ENCODE assay signal across 8 cellular contexts in the genomic region with DNA sequence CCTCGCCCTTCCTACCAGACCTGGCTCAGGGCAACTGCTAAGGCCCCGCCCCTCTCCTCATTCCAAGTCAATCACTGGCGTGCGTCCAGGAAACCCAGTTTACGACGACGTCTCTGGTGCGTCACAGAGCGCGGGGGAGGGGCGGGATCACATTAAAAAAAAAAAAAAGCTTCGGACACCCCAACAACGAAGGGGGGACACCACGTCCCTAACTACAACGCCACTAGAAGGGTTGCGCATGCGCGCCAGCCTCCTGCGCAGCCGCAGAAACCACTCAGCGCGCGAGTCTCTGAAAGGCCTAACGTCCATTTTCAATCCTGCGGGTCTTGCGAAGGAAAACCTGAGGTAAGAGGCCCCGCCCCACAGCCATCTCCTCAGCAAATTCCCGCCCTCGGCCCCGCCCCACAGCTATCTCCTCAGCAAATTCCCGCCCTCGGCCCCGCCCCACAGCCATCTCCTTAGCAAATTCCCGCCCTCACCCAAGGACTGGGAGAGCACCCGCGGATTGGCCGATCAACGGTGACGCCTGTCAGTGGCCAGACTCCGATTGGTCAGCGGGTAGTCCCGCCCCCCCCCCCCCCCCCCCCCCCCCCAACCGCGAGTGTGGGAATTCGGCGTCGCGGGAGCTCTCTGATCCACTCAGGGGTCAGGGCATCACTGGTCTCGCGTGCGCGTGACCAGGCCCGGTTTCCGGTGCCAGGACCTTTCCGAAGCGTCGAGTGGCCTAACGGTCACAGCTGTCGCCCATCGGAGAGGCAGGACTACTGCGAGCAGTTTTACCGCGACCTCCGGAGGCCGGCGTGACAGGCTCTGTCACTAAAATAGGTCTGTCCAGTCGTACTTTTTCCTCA. TPM values are rescaled to one million over a fixed set of nuclear protein-coding genes. Genes with fewer than 3 reads are reported as not detected.
A peak's percentile ranks its signal among the peaks of the same experiment; 100 is the strongest.
DNase-seq lines count a peak whose midpoint lies in the region; ATAC-seq and TF ChIP-seq lines count a peak whose summit lies in the region.

A gene with protein sequence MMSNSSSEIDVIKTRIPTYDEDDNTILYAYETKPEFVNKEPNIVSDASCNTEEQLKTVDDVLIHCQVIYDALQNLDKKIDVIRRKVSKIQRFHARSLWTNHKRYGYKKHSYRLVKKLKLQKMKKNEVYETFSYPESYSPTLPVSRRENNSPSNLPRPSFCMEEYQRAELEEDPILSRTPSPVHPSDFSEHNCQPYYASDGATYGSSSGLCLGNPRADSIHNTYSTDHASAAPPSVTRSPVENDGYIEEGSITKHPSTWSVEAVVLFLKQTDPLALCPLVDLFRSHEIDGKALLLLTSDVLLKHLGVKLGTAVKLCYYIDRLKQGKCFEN (plus strand): TSS at position 638 of the 851 bp plus-strand sequence. CDS start 6,694 bp downstream, outside the sequence.

- H3K4me3 Mint-ChIP-seq in activated CD4-positive, alpha-beta T cell treated with anti-CD3 and anti-CD28 coated beads, Interleukin-2, amount 10 ng/mL, durations not matched to agents 24 days and 14 days = peak within 1 kb of the TSS; percentile 85

- peak within 1 kb of the TSS; percentile 75 for H3K27ac ChIP-seq in colonic mucosa

- in situ Hi-C loops in GM13977 (cut with MboI; ENCODE audit: low pct_unique_long_range_greater_than_20kb, low sequenced_read_pairs, unreplicated experiment) = no loop called here

- ATAC-seq in HG03064 (IDR thresholded peaks at IDR 0.05; ENCODE audit: low read depth, unreplicated experiment) (peak; percentile 68), GM18867 (IDR thresholded peaks at IDR 0.05; ENCODE audit: unreplicated experiment) (no peak)

- H3K27ac Mint-ChIP-seq in activated CD4-positive, alpha-beta T cell treated with anti-CD3 and anti-CD28 coated beads, Interleukin-2, amount 10 ng/mL, durations not matched to agents 24 days and 14 days = peak within 1 kb of the TSS; percentile 76

- H3K36me3 Mint-ChIP-seq in activated CD4-positive, alpha-beta T cell treated with anti-CD3 and anti-CD28 coated beads, Interleukin-2, amount 10 ng/mL, durations not matched to agents 24 days and 14 days (ENCODE audit: low read depth) = no peaks in the 10 kb centered on the region

- peaks cover 28% of the 10 kb centered on the region for H3K27me3 Mint-ChIP-seq in activated CD4-positive, alpha-beta T cell treated with anti-CD3 and anti-CD28 coated beads, Interleukin-2, amount 10 ng/mL, durations not matched to agents 24 days and 14 days

- H3K9me3 ChIP-seq in colonic mucosa = no peaks in the 10 kb centered on the region

- intact Hi-C loops in activated CD4-positive, alpha-beta T cell treated with anti-CD3 and anti-CD28 coated beads, Interleukin-2, amount 10 ng/mL, durations not matched to agents 24 days and 14 days (cut with micrococcal nuclease) = loop anchor here (5.0 kb wide), 1 partner anchor 1605 kb away; a partner anchor contains a TSS
- intact Hi-C loops in colonic mucosa (cut with DNase I) = no loop called here

- peak within 1 kb of the TSS; percentile 63 to 84 for H3K9ac ChIP-seq in colonic mucosa (ENCODE audit: low read depth in 2 of 2, low read length in 2 of 2)

- no peak for TF ChIP-seq CTCF in GM13977 (IDR thresholded peaks at IDR 0.05; ENCODE audit: extremely low read depth, insufficient read depth, missing control alignments)
- no peak for TF ChIP-seq CTCF in colonic mucosa (IDR thresholded peaks at IDR 0.05)
- TF ChIP-seq CTCF in kidney epithelial cell (IDR thresholded peaks at IDR 0.05; ENCODE audit: insufficient read depth, low read length, poor library complexity, severe bottlenecking) = no peak

- no peaks in the 10 kb centered on the region for H3K27me3 ChIP-seq in colonic mucosa
- H3K27me3 ChIP-seq in kidney epithelial cell (ENCODE audit: control insufficient read depth, insufficient read depth, low read length) = no peaks in the 10 kb centered on the region

- H3K4me1 ChIP-seq in colonic mucosa = no peaks in the 10 kb centered on the region

- H3K4me3 ChIP-seq in colonic mucosa (peak within 1 kb of the TSS; percentile 22), kidney epithelial cell (ENCODE audit: low read depth, low read length) (peak within 1 kb of the TSS; percentile 67)

- H3K9me3 Mint-ChIP-seq in activated CD4-positive, alpha-beta T cell treated with anti-CD3 and anti-CD28 coated beads, Interleukin-2, amount 10 ng/mL, durations not matched to agents 24 days and 14 days = no peaks in the 10 kb centered on the region

- DNase-seq in GM13977 (ENCODE audit: low spot score) = peak; percentile 43
- peak; percentile 99 for DNase-seq in NCI-H2227 treated with DMSO at 0.1 percent for 48 hours (lab: John Stamatoyannopoulos, UW)
- DNase-seq in activated CD4-positive, alpha-beta T cell treated with anti-CD3 and anti-CD28 coated beads, Interleukin-2, amount 10 ng/mL, durations not matched to agents 24 days and 14 days = peak; percentile 94
- peak; percentile 96 for DNase-seq in colonic mucosa
- DNase-seq in kidney epithelial cell (ENCODE audit: low read depth) = peak; percentile 80
- DNase-seq in stimulated activated CD4-positive, alpha-beta T cell treated with anti-CD3 and anti-CD28 coated beads, Interleukin-12 subunit alpha, Interleukin-12 subunit beta, amount 100 ng/mL, for 48 hours (ENCODE audit: low read depth in 2 of 3, low spot score in 1 of 3) = peak; percentile 83 to 85 (median 84)

- peaks cover 16% of the 10 kb centered on the region for H3K4me1 Mint-ChIP-seq in activated CD4-positive, alpha-beta T cell treated with anti-CD3 and anti-CD28 coated beads, Interleukin-2, amount 10 ng/mL, durations not matched to agents 24 days and 14 days

- H3K36me3 ChIP-seq in colonic mucosa (no peaks in the 10 kb centered on the region), kidney epithelial cell (ENCODE audit: control insufficient read depth, insufficient read depth, low read length) (no peaks in the 10 kb centered on the region)

RNA-seq across cellular contexts. Expression of the gene that starts here (rescaled TPM):
- 1.4 and 1.7 TPM in 2 replicates for total RNA-seq in activated CD4-positive, alpha-beta T cell treated with anti-CD3 and anti-CD28 coated beads, Interleukin-2, amount 10 ng/mL, durations not matched to agents 24 days and 14 days
- total RNA-seq in colonic mucosa (10 to 100 TPM; 11.7 to 21.4 TPM), kidney epithelial cell (3.0 and 4.0 TPM in 2 replicates)

Comparison
In these comparisons a context has a peak if more than half of its experiments do, and no peak if none do; other contexts are left out.
1. DNase-seq: peak in every context shown above with its lines; median percentile 99 in NCI-H2227 treated with DMSO at 0.1 percent for 48 hours; 96 in colonic mucosa; 94 in activated CD4-positive, alpha-beta T cell treated with anti-CD3 and anti-CD28 coated beads, Interleukin-2, amount 10 ng/mL, durations not matched to agents 24 days and 14 days; 84 in stimulated activated CD4-positive, alpha-beta T cell treated with anti-CD3 and anti-CD28 coated beads, Interleukin-12 subunit alpha, Interleukin-12 subunit beta, amount 100 ng/mL, for 48 hours; 80 in kidney epithelial cell; 43 in GM13977.